Comparison of ENCODE assay signal across 15 cellular contexts in the genomic region with DNA sequence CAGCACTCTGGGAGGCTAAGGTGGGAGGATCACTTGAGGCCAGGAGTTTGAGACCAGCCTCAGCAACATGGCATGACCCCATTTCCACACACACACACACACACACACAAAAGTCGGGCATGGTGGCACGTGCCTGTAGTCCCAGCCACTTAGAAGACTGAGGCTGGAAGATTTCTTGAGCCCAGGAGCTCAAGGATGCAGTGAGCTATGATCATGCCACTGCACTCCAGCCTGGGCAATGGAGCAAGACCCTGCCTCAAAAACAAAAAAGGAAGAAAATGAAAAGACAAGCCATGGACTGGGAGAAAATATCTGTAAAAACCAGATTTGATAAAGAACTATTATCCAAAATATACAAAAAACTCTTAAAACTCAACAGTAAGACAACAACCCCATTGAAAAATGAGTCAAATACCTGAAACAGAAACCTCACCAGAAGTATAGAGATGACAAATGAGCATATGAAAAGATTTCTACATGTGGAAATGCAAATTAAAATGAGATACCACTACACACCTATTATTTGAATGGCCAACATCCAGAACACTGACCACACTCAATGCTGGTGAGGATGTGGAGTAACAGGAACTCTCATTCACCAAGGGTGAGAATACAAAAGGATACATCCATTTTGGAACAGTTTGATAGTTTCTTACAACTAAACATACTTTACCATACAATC. TPM values are rescaled to one million over a fixed set of nuclear protein-coding genes. Genes with fewer than 3 reads are reported as not detected.
DNase-seq lines count a peak whose midpoint lies in the region; ATAC-seq, FAIRE-seq and TF ChIP-seq lines count a peak whose summit lies in the region.
"Had no signal": no experiment of that assay in that cellular context is flagged by ENCODE, and none has a peak within 500 bp of the region (broad histone marks: within the 10 kb centered on the region; RNA-seq: fewer than 3 reads in every experiment).

No MANE protein-coding gene starts in this region.

- TF ChIP-seq EP300 in HepG2 (IDR thresholded peaks at IDR 0.05; ENCODE audit: low read depth in 2 of 2, low read length in 2 of 2) (no peak), HepG2 (CRISPR knock-in tag; IDR thresholded peaks at IDR 0.05; ENCODE audit: borderline replicate concordance) (no peak)

- peaks cover 45% of the 10 kb centered on the region for H3K36me3 ChIP-seq in CD4-positive, alpha-beta memory T cell (ENCODE audit: insufficient read depth, low read length)
- H3K36me3 ChIP-seq in HepG2 (replicated peaks in 1 of 2; ENCODE audit: control insufficient read depth in 1 of 2, insufficient read depth in 2 of 2, low read length in 2 of 2) = peaks cover 16 to 47% of the 10 kb centered on the region in 2 experiments
- H3K36me3 ChIP-seq in naive thymus-derived CD4-positive, alpha-beta T cell (ENCODE audit: control insufficient read depth in 2 of 3, insufficient read depth in 3 of 3, low read length in 3 of 3) = peaks cover 14 to 53% (median 15%) of the 10 kb centered on the region in 3 experiments

- H3K27ac ChIP-seq in CD4-positive, alpha-beta memory T cell (ENCODE audit: low read depth, low read length) = no peak overlapping the region
- no peak overlapping the region for H3K27ac ChIP-seq in HepG2 (ENCODE audit: extremely low read length, insufficient read depth, low read length)
- H3K27ac ChIP-seq in naive thymus-derived CD4-positive, alpha-beta T cell (ENCODE audit: low read depth, low read length) = no peak overlapping the region

- no peaks in the 10 kb centered on the region for H4K20me1 ChIP-seq in HepG2 (ENCODE audit: insufficient read depth, low read length)

- no peak overlapping the region for H3K4me3 ChIP-seq in CD4-positive, alpha-beta memory T cell (ENCODE audit: low read length in 2 of 2)
- H3K4me3 ChIP-seq in HepG2 (replicated peaks in 1 of 3; ENCODE audit: insufficient read depth in 1 of 3, low read depth in 2 of 3, low read length in 3 of 3) = no peak overlapping the region
- H3K4me3 ChIP-seq in naive thymus-derived CD4-positive, alpha-beta T cell (ENCODE audit: low read length) = no peak overlapping the region

- no TSS peak for BruUV-seq in HepG2 (replicated peaks; lab: Mats Ljungman, UMichigan)

- intact Hi-C loops in CD4-positive, alpha-beta memory T cell (cut with micrococcal nuclease) = no loop called here
- intact Hi-C loops in HepG2 (cut with micrococcal nuclease; ENCODE audit: unreplicated experiment) = no loop called here
- intact Hi-C loops in head of caudate nucleus (cut with DNase I) = no loop called here
- intact Hi-C loops in naive thymus-derived CD4-positive, alpha-beta T cell (cut with micrococcal nuclease) = no loop called here

- no peak overlapping the region for H2AFZ ChIP-seq in HepG2 (ENCODE audit: low read length)

- no peak overlapping the region for H3K4me2 ChIP-seq in HepG2 (ENCODE audit: low read depth, low read length)

- H3K4me1 Mint-ChIP-seq in CD4-positive, alpha-beta memory T cell = peaks cover 1 to 6% (median 3%) of the 10 kb centered on the region in 4 donors
- H3K4me1 Mint-ChIP-seq in naive thymus-derived CD4-positive, alpha-beta T cell = peaks cover 0 to 11% (median 5%) of the 10 kb centered on the region in 7 donors
- no peaks in the 10 kb centered on the region for H3K4me1 Mint-ChIP-seq in glutamatergic neuron (ENCODE audit: low read depth, unreplicated experiment)

- in situ Hi-C loops in HepG2 (cut with HindIII; ENCODE audit: extremely low pct_ligation_motif_present, low pct_unique_long_range_greater_than_20kb) = no loop called here

- no peaks in the 10 kb centered on the region for H3K79me2 ChIP-seq in HepG2 (ENCODE audit: insufficient read depth, low read length)

- no peak for TF ChIP-seq RAD21 in HepG2 (CRISPR knock-in tag; IDR thresholded peaks at IDR 0.05)

- peak; percentile 59 for ATAC-seq in GM18873 (IDR thresholded peaks at IDR 0.05; ENCODE audit: low FRiP score, unreplicated experiment)
- ATAC-seq in HG02588 (IDR thresholded peaks at IDR 0.05; ENCODE audit: unreplicated experiment) = peak; percentile 76
- peak; percentile 83 for ATAC-seq in HG03469 (IDR thresholded peaks at IDR 0.05; ENCODE audit: unreplicated experiment)
- ATAC-seq in HepG2 = no peak
- no peak for ATAC-seq in naive thymus-derived CD4-positive, alpha-beta T cell

- no peak overlapping the region for H3K4me3 Mint-ChIP-seq in CD4-positive, alpha-beta memory T cell
- H3K4me3 Mint-ChIP-seq in naive thymus-derived CD4-positive, alpha-beta T cell = no peak overlapping the region
- H3K4me3 Mint-ChIP-seq in glutamatergic neuron (ENCODE audit: unreplicated experiment) = no peak overlapping the region
- H3K4me3 Mint-ChIP-seq: mesothelial cell of epicardium had no signal

- no peak for TF ChIP-seq CTCF in HepG2 (CRISPR knock-in tag; IDR thresholded peaks at IDR 0.05)
- no peak for TF ChIP-seq CTCF in glutamatergic neuron (IDR thresholded peaks at IDR 0.05; ENCODE audit: partially characterized antibody, unreplicated experiment)

- no peaks in the 10 kb centered on the region for H3K27me3 Mint-ChIP-seq in CD4-positive, alpha-beta memory T cell
- no peaks in the 10 kb centered on the region for H3K27me3 Mint-ChIP-seq in naive thymus-derived CD4-positive, alpha-beta T cell
- no peaks in the 10 kb centered on the region for H3K27me3 Mint-ChIP-seq in glutamatergic neuron (ENCODE audit: unreplicated experiment)

- CTCF ChIA-PET in CD4-positive, alpha-beta memory T cell (lab: Charles Lee; ENCODE audit: partially characterized antibody) = no interaction called here
- CTCF ChIA-PET in HepG2 (lab: Yijun Ruan, JAX; ENCODE audit: low intra/inter-chr PET ratio, low total read pairs) = no interaction called here
- CTCF ChIA-PET in naive thymus-derived CD4-positive, alpha-beta T cell (lab: Charles Lee) = interaction anchor here (0.7 kb wide), 1 partner anchor 10 kb away, joined by 3 read pairs; no protein-coding TSS in a partner anchor

- H3K27ac Mint-ChIP-seq in CD4-positive, alpha-beta memory T cell = peak overlapping the region in 4 of 7 donors; percentile 8 to 72 (median 52)
- peak overlapping the region in 4 of 9 donors; percentile 14 to 68 (median 26) for H3K27ac Mint-ChIP-seq in naive thymus-derived CD4-positive, alpha-beta T cell
- H3K27ac Mint-ChIP-seq in glutamatergic neuron (ENCODE audit: unreplicated experiment) = no peak overlapping the region
- H3K27ac Mint-ChIP-seq: mesothelial cell of epicardium had no signal

- FAIRE-seq in HepG2 (lab: Jason Lieb, UNC) = no peak
- FAIRE-seq: endometrium, H54, urothelium cell line had no signal

- WGBS in HepG2 (ENCODE audit: low lambda C conversion rate) = 96% methylated on average over 2 of the region's 2 CpGs

- POLR2A ChIA-PET in CD4-positive, alpha-beta memory T cell (lab: Charles Lee; ENCODE audit: partially characterized antibody) = no interaction called here
- POLR2A ChIA-PET in HepG2 (lab: Yijun Ruan, JAX) = interaction anchor here (3.9 kb wide), 1 partner anchor 24 kb away, joined by 36 read pairs; the partner anchor contains the start of gene DNAJA1
- POLR2A ChIA-PET in naive thymus-derived CD4-positive, alpha-beta T cell (lab: Charles Lee) = interaction anchor here (0.6 kb wide), 1 partner anchor 17 kb away, joined by 3 read pairs; no protein-coding TSS in a partner anchor

- peaks cover 0 to 2% (median 0%) of the 10 kb centered on the region in 8 donors for H3K9me3 Mint-ChIP-seq in CD4-positive, alpha-beta memory T cell
- H3K9me3 Mint-ChIP-seq in naive thymus-derived CD4-positive, alpha-beta T cell = no peaks in the 10 kb centered on the region
- H3K9me3 Mint-ChIP-seq in glutamatergic neuron (ENCODE audit: unreplicated experiment) = no peaks in the 10 kb centered on the region
- H3K9me3 Mint-ChIP-seq: mesothelial cell of epicardium had no signal

- peaks cover 43 to 58% of the 10 kb centered on the region in 2 donors for H3K36me3 Mint-ChIP-seq in CD4-positive, alpha-beta memory T cell
- peaks cover 9 to 54% (median 31%) of the 10 kb centered on the region in 5 donors for H3K36me3 Mint-ChIP-seq in naive thymus-derived CD4-positive, alpha-beta T cell
- no peaks in the 10 kb centered on the region for H3K36me3 Mint-ChIP-seq in glutamatergic neuron (ENCODE audit: unreplicated experiment)

- no peaks in the 10 kb centered on the region for H3K27me3 ChIP-seq in CD4-positive, alpha-beta memory T cell (ENCODE audit: insufficient read depth, low read length)
- H3K27me3 ChIP-seq in HepG2 (ENCODE audit: control insufficient read depth in 1 of 2, insufficient read depth in 2 of 2, low read length in 2 of 2) = no peaks in the 10 kb centered on the region
- no peaks in the 10 kb centered on the region for H3K27me3 ChIP-seq in naive thymus-derived CD4-positive, alpha-beta T cell (ENCODE audit: control insufficient read depth in 2 of 2, insufficient read depth in 2 of 2, low read length in 2 of 2)

- no peaks in the 10 kb centered on the region for H3K9me3 ChIP-seq in CD4-positive, alpha-beta memory T cell (ENCODE audit: control insufficient read depth in 1 of 2, low read length in 2 of 2)
- H3K9me3 ChIP-seq in HepG2 (ENCODE audit: low read length) = no peaks in the 10 kb centered on the region
- no peaks in the 10 kb centered on the region for H3K9me3 ChIP-seq in naive thymus-derived CD4-positive, alpha-beta T cell (ENCODE audit: control insufficient read depth in 2 of 3, low read length in 3 of 3)

- TF ChIP-seq POLR2A in HepG2 (IDR thresholded peaks at IDR 0.05; ENCODE audit: insufficient read depth in 1 of 2, low read depth in 2 of 2, low read length in 2 of 2) = no peak

- no peak overlapping the region for H3K9ac ChIP-seq in HepG2 (ENCODE audit: insufficient read depth, low read depth, low read length)

- no peak for DNase-seq in CD4-positive, alpha-beta memory T cell
- no peak for DNase-seq in HepG2 (ENCODE audit: low spot score)
- no peak for DNase-seq in head of caudate nucleus
- DNase-seq in naive thymus-derived CD4-positive, alpha-beta T cell = no peak
- no peak for DNase-seq in glutamatergic neuron
- DNase-seq: activated CD4-positive, CD25-positive, alpha-beta regulatory T cell; anterior cingulate cortex; SHP77 treated with DMSO at 0.1 percent for 48 hours had no signal

- H3K4me1 ChIP-seq in CD4-positive, alpha-beta memory T cell (ENCODE audit: insufficient read depth, low read length) = no peaks in the 10 kb centered on the region
- H3K4me1 ChIP-seq in HepG2 (ENCODE audit: insufficient read depth, low read length) = peaks cover 29% of the 10 kb centered on the region
- no peaks in the 10 kb centered on the region for H3K4me1 ChIP-seq in naive thymus-derived CD4-positive, alpha-beta T cell (ENCODE audit: control insufficient read depth in 2 of 2, insufficient read depth in 2 of 2, low read length in 2 of 2)

RNA-seq across cellular contexts. Expression of gene DNAJA1, which starts 24.7 kb away (rescaled TPM):
- 10 to 100 TPM; 79.8 to 84.4 TPM for total RNA-seq in CD4-positive, alpha-beta memory T cell
- 100 to 1,000 TPM in 1 of 2 donors, 10 to 100 TPM in 1; 80.4 to 122 TPM for polyA plus RNA-seq in CD4-positive, alpha-beta memory T cell
- total RNA-seq in HepG2 (2016; rRNA removed; fragmentation: Illumina TruSeq; extraction: Trizol) = 306 and 476 TPM in 2 replicates
- 42.9 and 56.4 TPM in 2 replicates for total RNA-seq in HepG2 (2016; cell fraction: cytosol; rRNA removed; fragmentation: Illumina TruSeq; extraction: Trizol; ENCODE audit: low read depth)
- 309 and 474 TPM in 2 replicates for total RNA-seq in HepG2 (2016; cell fraction: insoluble cytoplasmic fraction; rRNA removed; fragmentation: Illumina TruSeq; extraction: Trizol)
- total RNA-seq in HepG2 (2016; cell fraction: membrane; rRNA removed; fragmentation: Illumina TruSeq; extraction: Trizol) = 79.1 and 92.3 TPM in 2 replicates
- total RNA-seq in HepG2 (2016; cell fraction: nucleus; rRNA removed; fragmentation: Illumina TruSeq; extraction: Trizol) = 126 TPM in 2 replicates
- polyA plus RNA-seq in HepG2 (2011; rRNA removed) = 95.9 and 102 TPM in 2 replicates
- 43.2 and 82.0 TPM in 2 replicates for polyA plus RNA-seq in HepG2 (2011; cell fraction: cytosol; rRNA removed)
- polyA plus RNA-seq in HepG2 (2011; cell fraction: nucleus; rRNA removed) = 19.9 and 31.3 TPM in 2 replicates
- 102 and 153 TPM in 2 replicates for polyA plus RNA-seq in HepG2 (2012)
- polyA plus RNA-seq in HepG2 (2016; cell fraction: cytosol; fragmentation: Illumina TruSeq; extraction: Trizol; ENCODE audit: low read depth) = 26.1 and 28.0 TPM in 2 replicates
- polyA plus RNA-seq in HepG2 (2016; cell fraction: insoluble cytoplasmic fraction; fragmentation: Illumina TruSeq; extraction: Trizol; ENCODE audit: low read depth) = 484 and 519 TPM in 2 replicates
- 42.3 and 49.5 TPM in 2 replicates for polyA plus RNA-seq in HepG2 (2016; cell fraction: membrane; fragmentation: Illumina TruSeq; extraction: Trizol; ENCODE audit: low read depth)
- 166 and 181 TPM in 2 replicates for polyA plus RNA-seq in HepG2 (2016; cell fraction: nucleus; fragmentation: Illumina TruSeq; extraction: Trizol; ENCODE audit: insufficient read depth, low read depth)
- polyA minus RNA-seq in HepG2 (2011; rRNA and poly(A)+ RNA removed; ENCODE audit: low replicate concordance) = 73.7 and 236 TPM in 2 replicates
- polyA minus RNA-seq in HepG2 (2011; cell fraction: cytosol; rRNA and poly(A)+ RNA removed) = 80.4 and 96.1 TPM in 2 replicates
- 51.5 and 96.6 TPM in 2 replicates for polyA minus RNA-seq in HepG2 (2011; cell fraction: nucleus; rRNA and poly(A)+ RNA removed)
- 100 to 1,000 TPM in 3 of 5 experiments, 10 to 100 TPM in 2; 66.8 to 204 (median 119) TPM for total RNA-seq in naive thymus-derived CD4-positive, alpha-beta T cell
- 100 to 1,000 TPM in 1 of 2 donors, 10 to 100 TPM in 1; 77.3 to 116 TPM for polyA plus RNA-seq in naive thymus-derived CD4-positive, alpha-beta T cell
- total RNA-seq in glutamatergic neuron (ENCODE audit: unreplicated experiment) = 249 TPM

RNA-seq across cellular contexts. Expression of gene SMU1, which starts 26.7 kb away (rescaled TPM):
- total RNA-seq in CD4-positive, alpha-beta memory T cell = 10 to 100 TPM; 30.9 to 31.6 TPM
- polyA plus RNA-seq in CD4-positive, alpha-beta memory T cell = 10 to 100 TPM; 21.8 to 33.0 TPM
- 36.6 and 51.5 TPM in 2 replicates for total RNA-seq in HepG2 (2016; rRNA removed; fragmentation: Illumina TruSeq; extraction: Trizol)
- 3.1 and 3.9 TPM in 2 replicates for total RNA-seq in HepG2 (2016; cell fraction: cytosol; rRNA removed; fragmentation: Illumina TruSeq; extraction: Trizol; ENCODE audit: low read depth)
- total RNA-seq in HepG2 (2016; cell fraction: insoluble cytoplasmic fraction; rRNA removed; fragmentation: Illumina TruSeq; extraction: Trizol) = 36.2 and 50.8 TPM in 2 replicates
- total RNA-seq in HepG2 (2016; cell fraction: membrane; rRNA removed; fragmentation: Illumina TruSeq; extraction: Trizol) = 8.5 and 9.5 TPM in 2 replicates
- total RNA-seq in HepG2 (2016; cell fraction: nucleus; rRNA removed; fragmentation: Illumina TruSeq; extraction: Trizol) = 17.2 and 19.0 TPM in 2 replicates
- 12.4 and 12.9 TPM in 2 replicates for polyA plus RNA-seq in HepG2 (2011; rRNA removed)
- 7.3 and 9.6 TPM in 2 replicates for polyA plus RNA-seq in HepG2 (2011; cell fraction: cytosol; rRNA removed)
- 4.2 and 5.2 TPM in 2 replicates for polyA plus RNA-seq in HepG2 (2011; cell fraction: nucleus; rRNA removed)
- 10.5 and 14.2 TPM in 2 replicates for polyA plus RNA-seq in HepG2 (2012)
- polyA plus RNA-seq in HepG2 (2016; cell fraction: cytosol; fragmentation: Illumina TruSeq; extraction: Trizol; ENCODE audit: low read depth) = 1.4 and 1.8 TPM in 2 replicates
- 30.6 and 31.7 TPM in 2 replicates for polyA plus RNA-seq in HepG2 (2016; cell fraction: insoluble cytoplasmic fraction; fragmentation: Illumina TruSeq; extraction: Trizol; ENCODE audit: low read depth)
- 2.9 and 3.4 TPM in 2 replicates for polyA plus RNA-seq in HepG2 (2016; cell fraction: membrane; fragmentation: Illumina TruSeq; extraction: Trizol; ENCODE audit: low read depth)
- polyA plus RNA-seq in HepG2 (2016; cell fraction: nucleus; fragmentation: Illumina TruSeq; extraction: Trizol; ENCODE audit: insufficient read depth, low read depth) = 15.2 TPM in 2 replicates
- polyA minus RNA-seq in HepG2 (2011; rRNA and poly(A)+ RNA removed; ENCODE audit: low replicate concordance) = 13.5 and 23.0 TPM in 2 replicates
- 13.7 and 17.2 TPM in 2 replicates for polyA minus RNA-seq in HepG2 (2011; cell fraction: cytosol; rRNA and poly(A)+ RNA removed)
- 13.6 and 16.0 TPM in 2 replicates for polyA minus RNA-seq in HepG2 (2011; cell fraction: nucleus; rRNA and poly(A)+ RNA removed)
- total RNA-seq in naive thymus-derived CD4-positive, alpha-beta T cell = 10 to 100 TPM; 22.3 to 32.9 (median 25.6) TPM
- 10 to 100 TPM; 26.4 to 30.0 TPM for polyA plus RNA-seq in naive thymus-derived CD4-positive, alpha-beta T cell
- total RNA-seq in glutamatergic neuron (ENCODE audit: unreplicated experiment) = 19.6 TPM

RNA-seq across cellular contexts. Expression of gene APTX, which starts 48.4 kb away (rescaled TPM):
- 10 to 100 TPM; 26.3 to 28.1 TPM for total RNA-seq in CD4-positive, alpha-beta memory T cell
- polyA plus RNA-seq in CD4-positive, alpha-beta memory T cell = 10 to 100 TPM; 27.8 to 35.7 TPM
- total RNA-seq in HepG2 (2016; rRNA removed; fragmentation: Illumina TruSeq; extraction: Trizol) (44.9 and 54.0 TPM in 2 replicates), glutamatergic neuron (ENCODE audit: unreplicated experiment) (41.9 TPM)
- 13.8 and 14.5 TPM in 2 replicates for total RNA-seq in HepG2 (2016; cell fraction: cytosol; rRNA removed; fragmentation: Illumina TruSeq; extraction: Trizol; ENCODE audit: low read depth)
- 42.9 and 56.1 TPM in 2 replicates for total RNA-seq in HepG2 (2016; cell fraction: insoluble cytoplasmic fraction; rRNA removed; fragmentation: Illumina TruSeq; extraction: Trizol)
- 24.3 and 24.9 TPM in 2 replicates for total RNA-seq in HepG2 (2016; cell fraction: membrane; rRNA removed; fragmentation: Illumina TruSeq; extraction: Trizol)
- 26.7 and 27.1 TPM in 2 replicates for total RNA-seq in HepG2 (2016; cell fraction: nucleus; rRNA removed; fragmentation: Illumina TruSeq; extraction: Trizol)
- 22.4 and 23.1 TPM in 2 replicates for polyA plus RNA-seq in HepG2 (2011; rRNA removed)
- 13.4 and 19.6 TPM in 2 replicates for polyA plus RNA-seq in HepG2 (2011; cell fraction: cytosol; rRNA removed)
- polyA plus RNA-seq in HepG2 (2011; cell fraction: nucleus; rRNA removed) = 14.2 and 19.9 TPM in 2 replicates
- polyA plus RNA-seq in HepG2 (2012) = 27.9 and 33.6 TPM in 2 replicates
- polyA plus RNA-seq in HepG2 (2016; cell fraction: cytosol; fragmentation: Illumina TruSeq; extraction: Trizol; ENCODE audit: low read depth) = 10.1 and 11.8 TPM in 2 replicates
- 53.4 and 56.9 TPM in 2 replicates for polyA plus RNA-seq in HepG2 (2016; cell fraction: insoluble cytoplasmic fraction; fragmentation: Illumina TruSeq; extraction: Trizol; ENCODE audit: low read depth)
- 20.0 and 20.3 TPM in 2 replicates for polyA plus RNA-seq in HepG2 (2016; cell fraction: membrane; fragmentation: Illumina TruSeq; extraction: Trizol; ENCODE audit: low read depth)
- 42.2 and 47.7 TPM in 2 replicates for polyA plus RNA-seq in HepG2 (2016; cell fraction: nucleus; fragmentation: Illumina TruSeq; extraction: Trizol; ENCODE audit: insufficient read depth, low read depth)
- polyA minus RNA-seq in HepG2 (2011; rRNA and poly(A)+ RNA removed; ENCODE audit: low replicate concordance) = 14.2 and 29.7 TPM in 2 replicates
- 7.2 and 11.6 TPM in 2 replicates for polyA minus RNA-seq in HepG2 (2011; cell fraction: cytosol; rRNA and poly(A)+ RNA removed)
- polyA minus RNA-seq in HepG2 (2011; cell fraction: nucleus; rRNA and poly(A)+ RNA removed) = 34.4 and 47.7 TPM in 2 replicates
- total RNA-seq in naive thymus-derived CD4-positive, alpha-beta T cell = 10 to 100 TPM; 17.6 to 32.0 (median 29.6) TPM
- 10 to 100 TPM; 24.2 to 31.6 TPM for polyA plus RNA-seq in naive thymus-derived CD4-positive, alpha-beta T cell

Comparison
In these comparisons a context has a peak if more than half of its experiments do, and no peak if none do; other contexts are left out.
1. ATAC-seq: peak in GM18873 (single experiment), HG02588 (single experiment) and HG03469 (single experiment); none in HepG2 (single experiment) and naive thymus-derived CD4-positive, alpha-beta T cell (single experiment).